In the genomic region with DNA sequence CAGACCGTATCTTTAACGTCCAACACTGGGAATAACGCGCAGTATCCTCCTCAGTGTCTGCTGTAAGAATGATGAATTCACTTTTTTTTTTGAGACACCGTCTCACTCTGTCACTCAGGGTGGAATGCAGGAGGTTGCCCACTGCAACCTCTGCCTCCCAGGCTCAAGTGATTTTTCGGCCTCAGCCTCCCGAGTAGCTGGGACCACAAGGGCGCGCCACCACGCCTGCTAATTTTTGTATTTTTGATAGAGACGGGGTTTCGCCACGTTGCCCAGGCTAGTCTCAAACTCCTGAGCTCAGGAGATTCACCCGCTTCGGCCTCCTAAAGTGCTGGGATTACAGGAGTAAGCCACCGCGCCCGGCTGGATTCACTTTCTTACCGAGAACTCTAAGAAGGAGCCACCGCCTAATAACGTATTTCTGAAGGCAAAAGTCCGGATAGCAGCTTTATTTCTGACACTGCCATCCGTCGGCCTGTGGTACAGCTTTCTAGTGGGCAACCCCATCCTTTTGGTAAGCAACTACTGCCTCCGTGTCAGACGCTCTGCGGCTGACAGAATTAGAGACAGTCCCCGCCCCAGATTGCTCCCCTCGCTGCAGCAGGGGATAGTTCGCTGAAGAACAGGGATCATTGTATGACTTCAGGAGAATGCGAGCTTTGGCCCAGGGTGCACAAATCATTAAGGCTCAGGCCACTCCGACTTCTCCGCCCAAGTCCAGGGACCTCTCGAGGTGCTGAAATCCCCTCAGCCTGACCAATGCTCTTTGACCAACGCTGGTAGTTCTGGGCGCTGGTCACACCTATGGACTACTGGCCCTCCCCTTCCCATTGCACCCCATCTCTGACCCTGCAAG, we compare ENCODE assay signal across 8 cellular contexts. TPM values are rescaled to one million over a fixed set of nuclear protein-coding genes. Genes with fewer than 3 reads are reported as not detected.
DNase-seq lines count a peak whose midpoint lies in the region; ATAC-seq, FAIRE-seq and TF ChIP-seq lines count a peak whose summit lies in the region.

No MANE protein-coding gene starts in this region.

- TF ChIP-seq POLR2A in A549 (IDR thresholded peaks at IDR 0.05; ENCODE audit: low read length) (no peak), GM12878 (IDR thresholded peaks at IDR 0.05; ENCODE audit: low read depth, low read length) (no peak)

- CTCF ChIA-PET in A549 (lab: Yijun Ruan, JAX) (interaction anchor here (0.8 to 3.5 kb wide), 5 partner anchors 9 to 181 kb away, joined by 3 to 12 read pairs (median 4); no protein-coding TSS in a partner anchor), GM12878 (lab: Yijun Ruan, JAX) (interaction anchor here (0.9 to 1.2 kb wide), 3 partner anchors 10 to 24 kb away, joined by 3 read pairs; no protein-coding TSS in a partner anchor)

- no peaks in the 10 kb centered on the region for H4K20me1 ChIP-seq in GM12878 (ENCODE audit: control insufficient read depth, insufficient read depth)

- H3K9me3 Mint-ChIP-seq in immature natural killer cell = peaks cover 0 to 2% (median 0%) of the 10 kb centered on the region in 6 donors
- H3K9me3 Mint-ChIP-seq in stimulated activated memory B cell treated with anti-CD40 and anti-IgM and Interleukin-4, amounts not matched to agents 10 μg/mL and 1 μg/mL and 100 μg/mL, for 72 hours = no peaks in the 10 kb centered on the region

- 45% methylated on average over 36 of the region's 36 CpGs for WGBS in A549 (ENCODE audit: missing lambda C conversion rate)
- 48% methylated on average over 36 of the region's 36 CpGs for WGBS in GM12878 (ENCODE audit: insufficient coverage, insufficient replicate concordance, low lambda C conversion rate, missing lambda C conversion rate)

- no peaks in the 10 kb centered on the region for H3K27me3 ChIP-seq in GM12878 (replicated peaks in 1 of 2; ENCODE audit: control insufficient read depth in 2 of 2, insufficient read depth in 2 of 2, low read length in 1 of 2)

- peak overlapping the region; percentile 96 to 98 (median 96) for H3K27ac Mint-ChIP-seq in immature natural killer cell
- H3K27ac Mint-ChIP-seq in stimulated activated memory B cell treated with anti-CD40 and anti-IgM and Interleukin-4, amounts not matched to agents 10 μg/mL and 1 μg/mL and 100 μg/mL, for 72 hours = peak overlapping the region; percentile 91

- FAIRE-seq in A549 (lab: Jason Lieb, UNC) (no peak), GM12878 (lab: Jason Lieb, UNC) (no peak)

- no peak for TF ChIP-seq EP300 in A549 (IDR thresholded peaks at IDR 0.05)
- no peak for TF ChIP-seq EP300 in GM12878 (IDR thresholded peaks at IDR 0.05; ENCODE audit: borderline replicate concordance in 1 of 2, control insufficient read depth in 1 of 2, low read depth in 2 of 2, low read length in 2 of 2)

- H3K4me1 ChIP-seq in A549 = peaks cover 7% of the 10 kb centered on the region; the same call in 2 of the 3 replicates
- peaks cover 9% of the 10 kb centered on the region; the same call in 1 of the 2 replicates for H3K4me1 ChIP-seq in GM12878 (ENCODE audit: control insufficient read depth, insufficient read depth, low read length)

- TF ChIP-seq RAD21 in A549 (conservative IDR thresholded peaks at IDR 0.05 in 1 of 2, IDR thresholded peaks at IDR 0.05 in 1 of 2) (no peak), GM12878 (IDR thresholded peaks at IDR 0.05; ENCODE audit: insufficient read depth, low read depth, low read length) (no peak)

- no peak for DNase-seq in A549 (ENCODE audit: low read depth in 1 of 2, low spot score in 1 of 2)
- no peak for DNase-seq in GM12878 (ENCODE audit: low read depth, low spot score)
- peak; percentile 56 to 58 (median 57) for DNase-seq in immature natural killer cell
- no peak for DNase-seq in DMS114 treated with DMSO at 0.1 percent for 48 hours (lab: John Stamatoyannopoulos, UW; ENCODE audit: unreplicated experiment)
- no peak for DNase-seq in SKM-1 treated with dmso at 0.1 percent for 144 hours (lab: John Stamatoyannopoulos, UW; ENCODE audit: unreplicated experiment)

- intact Hi-C loops in GM12878 (cut with micrococcal nuclease; ENCODE audit: unreplicated experiment) = loop anchor here (5.0 kb wide), 1 partner anchor 181 kb away; no protein-coding TSS in a partner anchor

- TF ChIP-seq CTCF in A549 (IDR thresholded peaks at IDR 0.05) = no peak
- no peak for TF ChIP-seq CTCF in GM12878 (IDR thresholded peaks at IDR 0.05 in 2 of 3, conservative IDR thresholded peaks at IDR 0.05 in 1 of 3; ENCODE audit: control insufficient read depth in 2 of 3, extremely low read depth in 1 of 3, insufficient read depth in 1 of 3, low read depth in 3 of 3, low read length in 3 of 3)

- H3K9me3 ChIP-seq in A549 (no peaks in the 10 kb centered on the region), KOPT-K1 (ENCODE audit: insufficient read depth, low read length, poor library complexity, severe bottlenecking) (no peaks in the 10 kb centered on the region), GM12878 (replicated peaks; ENCODE audit: control insufficient read depth, insufficient read depth, low read length) (no peaks in the 10 kb centered on the region)

- peaks cover 8 to 26% (median 20%) of the 10 kb centered on the region in 3 donors for H3K36me3 Mint-ChIP-seq in immature natural killer cell
- peaks cover 39% of the 10 kb centered on the region for H3K36me3 Mint-ChIP-seq in stimulated activated memory B cell treated with anti-CD40 and anti-IgM and Interleukin-4, amounts not matched to agents 10 μg/mL and 1 μg/mL and 100 μg/mL, for 72 hours

- in situ Hi-C loops in GM12878 (cut with MboI) = no loop called here

- SMC1A ChIA-PET in GM12878 (lab: Charles Lee; ENCODE audit: uncharacterized antibody, unreplicated experiment) = interaction anchor here (1.0 to 1.9 kb wide), 3 partner anchors 179 to 184 kb away, joined by 3 to 7 read pairs (median 4); no protein-coding TSS in a partner anchor

- H3K4me3 ChIP-seq in A549 (peak overlapping the region; percentile 81), GM12878 (peak overlapping the region; percentile 97)

- peaks cover 33 to 42% of the 10 kb centered on the region in 2 donors for H3K4me1 Mint-ChIP-seq in immature natural killer cell
- H3K4me1 Mint-ChIP-seq in stimulated activated memory B cell treated with anti-CD40 and anti-IgM and Interleukin-4, amounts not matched to agents 10 μg/mL and 1 μg/mL and 100 μg/mL, for 72 hours = peaks cover 31% of the 10 kb centered on the region

- POLR2A ChIA-PET in A549 (lab: Yijun Ruan, JAX) = no interaction called here
- POLR2A ChIA-PET in GM12878 (lab: Charles Lee) = interaction anchor here (0.9 kb wide), 1 partner anchor 12 kb away, joined by 3 read pairs; no protein-coding TSS in a partner anchor

- H3K4me3 Mint-ChIP-seq in immature natural killer cell = peak overlapping the region; percentile 99 to 100 (median 100)
- H3K4me3 Mint-ChIP-seq in stimulated activated memory B cell treated with anti-CD40 and anti-IgM and Interleukin-4, amounts not matched to agents 10 μg/mL and 1 μg/mL and 100 μg/mL, for 72 hours = peak overlapping the region; percentile 99

- BruUV-seq in GM12878 (replicated peaks; lab: Mats Ljungman, UMichigan) = no TSS peak

- H3K36me3 ChIP-seq in KOPT-K1 (ENCODE audit: insufficient read depth, low read length) (peaks cover 36% of the 10 kb centered on the region), GM12878 (ENCODE audit: control insufficient read depth in 2 of 2, insufficient read depth in 2 of 2, low read length in 1 of 2) (peaks cover 0 to 17% of the 10 kb centered on the region in 2 experiments; a peak in 3 of 4 replicates)

- ATAC-seq in A549 (peak; percentile 4 to 10; a peak in 3 of 6 replicates), GM18909 (IDR thresholded peaks at IDR 0.05; ENCODE audit: poor library complexity, unreplicated experiment) (peak; percentile 20), GM12878 (peak; percentile 20)
- ATAC-seq in stimulated activated memory B cell treated with anti-CD40 and anti-IgM and Interleukin-4, amounts not matched to agents 10 μg/mL and 1 μg/mL and 100 μg/mL, for 72 hours = no peak

- H3K27ac ChIP-seq in A549 = peak overlapping the region; percentile 87 to 95
- H3K27ac ChIP-seq in KOPT-K1 (ENCODE audit: low read depth, low read length, poor library complexity, severe bottlenecking) = peak overlapping the region; percentile 82
- peak overlapping the region; percentile 92 for H3K27ac ChIP-seq in GM12878 (ENCODE audit: control insufficient read depth, insufficient read depth)

- peak overlapping the region; percentile 97 for H2AFZ ChIP-seq in GM12878 (ENCODE audit: control insufficient read depth, low read depth, low read length)

- H3K9ac ChIP-seq in GM12878 (ENCODE audit: control insufficient read depth, insufficient read depth, low read length) = peak overlapping the region; percentile 97

- RAD21 ChIA-PET in GM12878 (lab: Charles Lee; ENCODE audit: unreplicated experiment) = no interaction called here

- H3K79me2 ChIP-seq in GM12878 (ENCODE audit: control insufficient read depth, insufficient read depth, low read length) = peaks cover 19% of the 10 kb centered on the region

- peak overlapping the region; percentile 65 for H3K4me2 ChIP-seq in A549
- peak overlapping the region; percentile 61 for H3K4me2 ChIP-seq in GM12878 (ENCODE audit: control insufficient read depth, insufficient read depth)

- H3K27me3 Mint-ChIP-seq in immature natural killer cell (ENCODE audit: low read depth in 3 of 3) = peaks cover 11 to 16% (median 13%) of the 10 kb centered on the region in 3 donors
- H3K27me3 Mint-ChIP-seq in stimulated activated memory B cell treated with anti-CD40 and anti-IgM and Interleukin-4, amounts not matched to agents 10 μg/mL and 1 μg/mL and 100 μg/mL, for 72 hours = no peaks in the 10 kb centered on the region

RNA-seq across cellular contexts. Expression of gene POLR3A, which starts 0.6 kb away (rescaled TPM):
- 17.7 and 19.0 TPM in 2 replicates for polyA plus RNA-seq in A549 (2011; rRNA removed)
- 6.9 and 7.9 TPM in 2 replicates for polyA plus RNA-seq in A549 (2012; cell fraction: cytosol; rRNA removed)
- 12.6 and 16.8 TPM in 2 replicates for polyA plus RNA-seq in A549 (2012; cell fraction: nucleus; rRNA removed)
- polyA plus RNA-seq in A549 (2017; fragmentation: RNase III; extraction: RNeasy Plus Mini Kit Qiagen cat#74134 plus additional on column Dnase treatment) = 10.9 to 11.5 TPM (median 11.5 TPM) in 3 replicates
- 32.2 and 34.9 TPM in 2 replicates for polyA minus RNA-seq in A549 (2011; rRNA and poly(A)+ RNA removed)
- total RNA-seq in GM12878 (2013; cell fraction: nucleolus; rRNA removed) = 42.1 and 44.8 TPM in 2 replicates
- 14.9 and 17.5 TPM in 2 replicates for total RNA-seq in GM12878 (2014; rRNA removed)
- total RNA-seq in GM12878 (2014; rRNA removed; fragmentation: Illumina TruSeq; extraction: Trizol) = 11.7 and 12.9 TPM in 2 replicates
- total RNA-seq in GM12878 (2021) = 16.8 and 20.4 TPM in 2 replicates
- polyA plus RNA-seq in GM12878 (2011; ENCODE audit: low read depth) = 6.1 TPM
- 10.5 and 11.6 TPM in 2 replicates for polyA plus RNA-seq in GM12878 (2011; rRNA removed)
- 9.3 and 11.2 TPM in 2 replicates for polyA plus RNA-seq in GM12878 (2011; cell fraction: cytosol; rRNA removed)
- polyA plus RNA-seq in GM12878 (2011; cell fraction: nucleus; rRNA removed) = 15.2 and 18.5 TPM in 2 replicates
- 7.3 and 7.4 TPM in 2 replicates for polyA plus RNA-seq in GM12878 (2012)
- 15.8 and 16.4 TPM in 2 replicates for polyA plus RNA-seq in GM12878 (2014; fragmentation: Illumina TruSeq; extraction: Trizol)
- 1 to 10 TPM; 5.4 to 6.6 TPM for polyA plus RNA-seq in GM12878 (2014; fragmentation: Nextera tagmentation; extraction: Ambion mirVana)
- 12.2 and 12.3 TPM in 2 replicates for polyA plus RNA-seq in GM12878 (2014; rRNA removed)
- polyA plus RNA-seq in GM12878 (2016; fragmentation: Nextera tagmentation; extraction: Ambion mirVana) = 10 to 100 TPM; 18.4 to 19.2 TPM
- polyA minus RNA-seq in GM12878 (2011; rRNA and poly(A)+ RNA removed) = 30.7 and 30.9 TPM in 2 replicates
- 12.2 and 13.8 TPM in 2 replicates for polyA minus RNA-seq in GM12878 (2011; cell fraction: cytosol; rRNA and poly(A)+ RNA removed)
- 23.9 and 36.4 TPM in 2 replicates for polyA minus RNA-seq in GM12878 (2011; cell fraction: nucleus; rRNA and poly(A)+ RNA removed)
- polyA plus RNA-seq in immature natural killer cell = 10 to 100 TPM in 1 of 3 donors, 1 to 10 TPM in 2; 3.4 to 13.5 (median 5.8) TPM

RNA-seq across cellular contexts. Expression of gene RPS24, which starts 5.0 kb away (rescaled TPM):
- polyA plus RNA-seq in A549 (2011; rRNA removed) = 4,520 and 5,509 TPM in 2 replicates
- polyA plus RNA-seq in A549 (2012; cell fraction: cytosol; rRNA removed) = 3,083 and 4,108 TPM in 2 replicates
- polyA plus RNA-seq in A549 (2012; cell fraction: nucleus; rRNA removed) = 625 and 683 TPM in 2 replicates
- 4,263 to 5,459 TPM (median 4,332 TPM) in 3 replicates for polyA plus RNA-seq in A549 (2017; fragmentation: RNase III; extraction: RNeasy Plus Mini Kit Qiagen cat#74134 plus additional on column Dnase treatment)
- polyA minus RNA-seq in A549 (2011; rRNA and poly(A)+ RNA removed) = 476 and 648 TPM in 2 replicates
- 603 and 652 TPM in 2 replicates for total RNA-seq in GM12878 (2013; cell fraction: nucleolus; rRNA removed)
- 2,411 and 2,802 TPM in 2 replicates for total RNA-seq in GM12878 (2014; rRNA removed)
- total RNA-seq in GM12878 (2014; rRNA removed; fragmentation: Illumina TruSeq; extraction: Trizol) = 6,566 and 6,639 TPM in 2 replicates
- total RNA-seq in GM12878 (2021) = 1,928 and 2,010 TPM in 2 replicates
- 19,005 TPM for polyA plus RNA-seq in GM12878 (2011; ENCODE audit: low read depth)
- polyA plus RNA-seq in GM12878 (2011; rRNA removed) = 4,949 and 6,080 TPM in 2 replicates
- 3,837 and 6,286 TPM in 2 replicates for polyA plus RNA-seq in GM12878 (2011; cell fraction: cytosol; rRNA removed)
- polyA plus RNA-seq in GM12878 (2011; cell fraction: nucleus; rRNA removed) = 1,409 and 1,490 TPM in 2 replicates
- 5,520 and 6,024 TPM in 2 replicates for polyA plus RNA-seq in GM12878 (2012)
- polyA plus RNA-seq in GM12878 (2014; fragmentation: Illumina TruSeq; extraction: Trizol) = 7,285 and 11,010 TPM in 2 replicates
- polyA plus RNA-seq in GM12878 (2014; fragmentation: Nextera tagmentation; extraction: Ambion mirVana) = 1,000 to 10,000 TPM; 2,040 to 2,048 TPM
- 3,560 and 4,462 TPM in 2 replicates for polyA plus RNA-seq in GM12878 (2014; rRNA removed)
- polyA plus RNA-seq in GM12878 (2016; fragmentation: Nextera tagmentation; extraction: Ambion mirVana) = 1,000 to 10,000 TPM; 1,343 to 1,367 TPM
- polyA minus RNA-seq in GM12878 (2011; rRNA and poly(A)+ RNA removed) = 1,139 and 1,792 TPM in 2 replicates
- polyA minus RNA-seq in GM12878 (2011; cell fraction: cytosol; rRNA and poly(A)+ RNA removed) = 512 and 570 TPM in 2 replicates
- polyA minus RNA-seq in GM12878 (2011; cell fraction: nucleus; rRNA and poly(A)+ RNA removed) = 171 and 211 TPM in 2 replicates
- polyA plus RNA-seq in immature natural killer cell = 1,000 to 10,000 TPM in 1 of 3 donors, 100 to 1,000 TPM in 2; 531 to 1,299 (median 721) TPM

Comparison
In these comparisons a context has a peak if more than half of its experiments do, and no peak if none do; other contexts are left out.
1. DNase-seq: peak in immature natural killer cell (3 of 3); none in A549 (0 of 2), GM12878 (single experiment), DMS114 treated with DMSO at 0.1 percent for 48 hours (single experiment) and SKM-1 treated with dmso at 0.1 percent for 144 hours (single experiment).
2. Of the 24 proteins assayed by ChIP-seq in both GM12878 and A549: peak only in GM12878: none; only in A549: REST; in both: none; in neither: 23.
3. Peak in every context shown above with its lines, with median percentiles within 50 percentile points of each other: H3K27ac ChIP-seq.